12 cellular contexts compared by ENCODE assay signal in genomic region chr1:205512059-205513045, GRCh38. TPM values are rescaled to one million over a fixed set of nuclear protein-coding genes. Genes with fewer than 3 reads are reported as not detected.
DNase-seq lines count a peak whose midpoint lies in the region; ATAC-seq and TF ChIP-seq lines count a peak whose summit lies in the region.
"Had no signal": no experiment of that assay in that cellular context is flagged by ENCODE, and none has a peak within 500 bp of the region (broad histone marks: within the 10 kb centered on the region; RNA-seq: fewer than 3 reads in every experiment).

No MANE protein-coding gene starts in this region.

- no peak for TF ChIP-seq POLR2A in upper lobe of left lung (IDR thresholded peaks at IDR 0.05)

- TF ChIP-seq EP300 in upper lobe of left lung (IDR thresholded peaks at IDR 0.05), result no peak

- H3K36me3 ChIP-seq in upper lobe of left lung, result no peaks in the 10 kb centered on the region

- peak in 1 of 2 donors; percentile 37 for ATAC-seq in upper lobe of left lung (ENCODE audit: low FRiP score in 2 of 2)
- ATAC-seq in HG03135 (IDR thresholded peaks at IDR 0.05; ENCODE audit: unreplicated experiment), result no peak

- 57 to 60% methylated on average over 13 of the region's 13 CpGs for WGBS in upper lobe of left lung, 2 donors

- intact Hi-C loops in dorsolateral prefrontal cortex (cut with DNase I), result no loop called here

- H3K4me1 ChIP-seq in upper lobe of left lung, result peaks cover 12 to 32% (median 27%) of the 10 kb centered on the region in 4 donors

- TF ChIP-seq CTCF in dorsolateral prefrontal cortex (IDR thresholded peaks at IDR 0.05 in 54 of 56, conservative IDR thresholded peaks at IDR 0.05 in 2 of 56; ENCODE audit: low read depth in 1 of 56, partially characterized antibody in 56 of 56) (no peak), upper lobe of left lung (IDR thresholded peaks at IDR 0.05) (no peak)

- H3K27me3 ChIP-seq in dorsolateral prefrontal cortex (no peaks in the 10 kb centered on the region), upper lobe of left lung (no peaks in the 10 kb centered on the region)

- peak overlapping the region in 1 of 59 donors; percentile 2 for H3K4me3 ChIP-seq in dorsolateral prefrontal cortex
- no peak overlapping the region for H3K4me3 ChIP-seq in upper lobe of left lung

- H3K9me3 ChIP-seq in upper lobe of left lung, result no peaks in the 10 kb centered on the region

- H3K27ac ChIP-seq in dorsolateral prefrontal cortex, result peak overlapping the region; percentile 11 to 100 (median 94)
- peak overlapping the region in 3 of 4 donors; percentile 54 to 72 (median 58) for H3K27ac ChIP-seq in upper lobe of left lung

- DNase-seq in NCI-H82 (lab: John Stamatoyannopoulos, UW) (peak; percentile 44), NCI-H82 treated with DMSO at 0.1 percent for 48 hours (lab: John Stamatoyannopoulos, UW; ENCODE audit: unreplicated experiment) (no peak), dorsolateral prefrontal cortex (no peak), midbrain (lab: John Stamatoyannopoulos, UW) (peak; percentile 21), upper lobe of left lung (peak in 1 of 2 donors; percentile 35), T-helper 2 cell (no peak), activated gamma-delta T cell (lab: John Stamatoyannopoulos, UW) (no peak)
- DNase-seq: foreskin fibroblast, NCI-H446 treated with DMSO at 0.1 percent for 48 hours, T-helper 1 cell had no signal

RNA-seq across cellular contexts. Expression of gene CDK18, which starts 7.9 kb away (rescaled TPM):
- total RNA-seq in dorsolateral prefrontal cortex, result 100 to 1,000 TPM in 101 of 120 experiments, 10 to 100 TPM in 19; 55.9 to 606 (median 176) TPM
- 100 to 1,000 TPM in 1 of 6 donors, 10 to 100 TPM in 5; 16.7 to 130 (median 30.4) TPM for total RNA-seq in upper lobe of left lung

RNA-seq across cellular contexts. Expression of gene BLACAT1, which starts 56.5 kb away (rescaled TPM):
- total RNA-seq in dorsolateral prefrontal cortex, result 1 to 10 TPM in 107 of 120 experiments, under 1 TPM in 13; 0.46 to 4.5 (median 1.7) TPM
- total RNA-seq in upper lobe of left lung, result 1 to 10 TPM in 4 of 6 donors, under 1 TPM in 2; 0.40 to 4.2 (median 1.1) TPM
- total RNA-seq: urinary bladder had no signal

Comparison
In these comparisons a context has a peak if more than half of its experiments do, and no peak if none do; other contexts are left out.
1. DNase-seq: peak in NCI-H82 (single experiment) and midbrain (single experiment); none in NCI-H82 treated with DMSO at 0.1 percent for 48 hours (single experiment), dorsolateral prefrontal cortex (0 of 10), T-helper 2 cell (0 of 5) and activated gamma-delta T cell (single experiment).